8 cellular contexts compared by ENCODE assay signal in genomic region chr3:178084938-178085816, GRCh38.
DNase-seq lines count a peak whose midpoint lies in the region; ATAC-seq lines count a peak whose summit lies in the region.

No MANE protein-coding gene starts in this region.

- ATAC-seq in HG02763 (IDR thresholded peaks at IDR 0.05; ENCODE audit: unreplicated experiment) (no peak), HG02884 (IDR thresholded peaks at IDR 0.05; ENCODE audit: unreplicated experiment) (no peak)

- peak; percentile 69 for DNase-seq in AG08395 (ENCODE audit: low spot score)
- DNase-seq in NAMALWA (ENCODE audit: low spot score) = peak; percentile 8
- DNase-seq in T-helper 1 cell = peak in 3 of 5 donors; percentile 2 to 16 (median 9)
- peak; percentile 5 for DNase-seq in effector CD4-positive, alpha-beta T cell
- peak; percentile 71 to 87 for DNase-seq in lung microvascular endothelial cell (ENCODE audit: low read depth in 2 of 2)
- peak in 2 of 3 donors; percentile 4 to 10 for DNase-seq in stimulated activated CD4-positive, alpha-beta T cell treated with anti-CD3 and anti-CD28 coated beads, TNF-alpha, amount 100 ng/mL, for 48 hours (ENCODE audit: low read depth in 3 of 3)

Comparison
In these comparisons a context has a peak if more than half of its experiments do, and no peak if none do; other contexts are left out.
1. DNase-seq: peak in every context shown above with its lines; median percentile 79 in lung microvascular endothelial cell; 69 in AG08395; 9 in T-helper 1 cell; 8 in NAMALWA; 7 in stimulated activated CD4-positive, alpha-beta T cell treated with anti-CD3 and anti-CD28 coated beads, TNF-alpha, amount 100 ng/mL, for 48 hours; 5 in effector CD4-positive, alpha-beta T cell.